Comparison of ENCODE assay signal across 32 cellular contexts in the genomic region with DNA sequence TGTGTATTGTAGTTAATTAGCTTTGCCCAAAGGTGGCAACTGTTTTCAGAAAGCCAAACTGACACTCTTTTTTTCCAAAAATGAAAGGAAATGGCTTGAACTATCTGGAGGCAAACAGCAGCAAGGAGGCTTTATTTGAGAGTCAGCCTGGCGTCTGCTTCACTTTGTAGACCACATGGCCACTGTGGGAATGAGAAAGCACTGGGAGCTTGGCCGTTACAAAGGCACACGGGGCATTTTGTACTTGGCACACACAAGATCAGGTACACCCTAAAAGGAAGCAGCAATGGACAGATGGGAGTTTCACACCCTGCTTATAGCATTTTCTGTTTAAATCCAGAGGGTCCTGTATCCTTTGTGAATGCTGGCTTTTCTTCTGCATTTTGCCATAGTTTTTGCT.
"Had no signal": no experiment of that assay in that cellular context is flagged by ENCODE, and none has a peak within 500 bp of the region (broad histone marks: within the 10 kb centered on the region; RNA-seq: fewer than 3 reads in every experiment).

No MANE protein-coding gene starts in this region.

- H3K4me1 ChIP-seq: body of pancreas, breast epithelium, Peyer's patch had no signal

- H3K4me3 ChIP-seq: body of pancreas, breast epithelium, Peyer's patch had no signal

- H3K9me3 ChIP-seq: body of pancreas, breast epithelium, Peyer's patch had no signal

- H3K36me3 ChIP-seq: breast epithelium, Peyer's patch had no signal

- DNase-seq: activated CD4-positive, alpha-beta T cell treated with anti-CD3 and anti-CD28 coated beads for 1 hour; activated CD4-positive, alpha-beta T cell treated with anti-CD3 and anti-CD28 coated beads for 48 hours; activated CD4-positive, CD25-positive, alpha-beta regulatory T cell; activated CD8-positive, alpha-beta T cell treated with anti-CD3 and anti-CD28 coated beads for 36 hours; activated effector memory CD4-positive, alpha-beta T cell treated with anti-CD3 and anti-CD28 coated beads, Interleukin-2, amount 50 U/mL, for 16 hours; activated naive CD4-positive, alpha-beta T cell; activated naive CD4-positive, alpha-beta T cell treated with anti-CD3 and anti-CD28 coated beads, Interleukin-2, amount 50 U/mL, for 16 hours; activated naive CD8-positive, alpha-beta T cell treated with anti-CD3 and anti-CD28 coated beads for 36 hours; activated T-cell treated with anti-CD3 and anti-CD28 coated beads, Interleukin-2, amount 50 U/mL, for 1 hour; activated T-cell treated with anti-CD3 and anti-CD28 coated beads, Interleukin-2, amount 50 U/mL, for 72 hours; amniotic stem cell; body of pancreas; caudate nucleus; MM.1S; MV-4-11; NCI-H1092; NCI-H1436 treated with DMSO at 0.1 percent for 48 hours; NCI-H1694 treated with DMSO at 0.1 percent for 48 hours; NCI-H2029; NCI-H345; NCI-H524 treated with DMSO at 0.1 percent for 48 hours; PC-3; Peyer's patch; RPMI8226; SW 1271; T-helper 1 cell; T-helper 2 cell; T-helper 9 cell; WERI-Rb-1 had no signal

- ATAC-seq: activated CD8-positive, alpha-beta T cell treated with anti-CD3 and anti-CD28 coated beads for 36 hours; activated T-cell treated with anti-CD3 and anti-CD28 coated beads, Interleukin-2, amount 50 U/mL, for 72 hours; activated T-helper 17 cell treated with anti-CD3 and anti-CD28 coated beads, Interleukin-2, amount 50 U/mL, for 72 hours; body of pancreas; PC-3 had no signal

- H3K27ac ChIP-seq: body of pancreas, breast epithelium, KMS-11, Peyer's patch, WERI-Rb-1 had no signal

- H3K27me3 ChIP-seq: body of pancreas, breast epithelium, Peyer's patch had no signal
